In the genomic region with DNA sequence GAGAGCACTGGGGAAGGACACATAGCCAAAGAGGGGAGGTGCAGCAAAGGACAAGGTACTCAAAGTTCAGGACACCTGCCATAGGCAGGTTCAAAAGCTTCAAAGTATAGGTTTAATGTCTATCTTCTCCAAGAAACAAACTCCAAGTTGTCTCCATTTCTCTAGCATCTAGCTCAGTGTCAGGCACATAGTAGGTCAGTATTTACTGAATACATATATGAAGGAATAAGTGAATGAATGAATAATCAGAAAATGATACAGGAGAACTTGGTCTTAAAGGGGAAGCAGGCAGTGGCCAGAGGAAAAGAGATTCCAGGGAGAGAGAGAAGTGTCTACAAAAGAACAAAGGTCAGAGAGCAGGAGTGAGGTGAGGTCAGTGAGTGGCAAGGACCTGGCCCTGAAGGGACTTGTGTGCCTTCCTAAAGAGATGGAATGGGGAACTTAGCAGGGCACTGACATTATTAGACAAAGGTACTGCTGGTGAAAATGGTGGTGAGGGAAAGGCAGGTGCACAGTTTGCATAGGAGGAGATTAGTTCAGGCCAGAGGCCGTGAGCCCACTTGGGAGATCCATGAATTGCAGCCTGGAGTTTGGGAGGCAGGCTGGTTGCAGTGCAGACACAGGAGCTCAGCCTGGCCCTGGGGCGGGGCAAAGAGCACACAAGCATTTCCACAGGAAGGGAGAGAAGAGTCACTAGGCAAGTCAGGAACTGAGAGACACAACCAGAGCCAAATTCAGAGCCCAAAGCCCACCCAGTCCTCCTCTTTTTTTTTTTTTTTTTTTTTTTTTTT, we compare ENCODE assay signal across 8 cellular contexts. TPM values are rescaled to one million over a fixed set of nuclear protein-coding genes. Genes with fewer than 3 reads are reported as not detected.
DNase-seq lines count a peak whose midpoint lies in the region; ATAC-seq, FAIRE-seq and TF ChIP-seq lines count a peak whose summit lies in the region.

No MANE protein-coding gene starts in this region.

- peak overlapping the region; percentile 7 to 58 for H3K4me3 Mint-ChIP-seq in activated T-cell treated with anti-CD3 and anti-CD28 coated beads, Interleukin-2, amount 50 U/mL, for 72 hours
- peak overlapping the region; percentile 73 for H3K4me3 Mint-ChIP-seq in activated naive CD8-positive, alpha-beta T cell
- H3K4me3 Mint-ChIP-seq in type B pancreatic cell, result peak overlapping the region; percentile 6

- H3K9ac ChIP-seq in keratinocyte (ENCODE audit: control insufficient read depth, extremely low read depth, insufficient read depth, low read length), result peak overlapping the region; percentile 45

- no peaks in the 10 kb centered on the region for H3K27me3 ChIP-seq in keratinocyte (ENCODE audit: control insufficient read depth, extremely low read depth, insufficient read depth, low read length)

- H3K4me1 Mint-ChIP-seq in activated T-cell treated with anti-CD3 and anti-CD28 coated beads, Interleukin-2, amount 50 U/mL, for 72 hours (ENCODE audit: low read depth), result peaks cover 97% of the 10 kb centered on the region
- peaks cover 94% of the 10 kb centered on the region for H3K4me1 Mint-ChIP-seq in activated naive CD8-positive, alpha-beta T cell (ENCODE audit: low read depth)
- H3K4me1 Mint-ChIP-seq in type B pancreatic cell (ENCODE audit: unreplicated experiment), result peaks cover 29% of the 10 kb centered on the region

- H3K27me3 Mint-ChIP-seq in activated T-cell treated with anti-CD3 and anti-CD28 coated beads, Interleukin-2, amount 50 U/mL, for 72 hours (ENCODE audit: low read depth), result no peaks in the 10 kb centered on the region
- no peaks in the 10 kb centered on the region for H3K27me3 Mint-ChIP-seq in activated naive CD8-positive, alpha-beta T cell
- no peaks in the 10 kb centered on the region for H3K27me3 Mint-ChIP-seq in type B pancreatic cell

- peak overlapping the region; percentile 80 for H3K27ac Mint-ChIP-seq in activated T-cell treated with anti-CD3 and anti-CD28 coated beads, Interleukin-2, amount 50 U/mL, for 72 hours
- H3K27ac Mint-ChIP-seq in activated naive CD8-positive, alpha-beta T cell, result peak overlapping the region; percentile 98
- H3K27ac Mint-ChIP-seq in type B pancreatic cell, result peak overlapping the region; percentile 29

- H3K9me3 ChIP-seq in keratinocyte (ENCODE audit: control insufficient read depth, low read depth, low read length), result no peaks in the 10 kb centered on the region

- no peaks in the 10 kb centered on the region for H4K20me1 ChIP-seq in keratinocyte (ENCODE audit: control insufficient read depth, extremely low read depth, insufficient read depth, low read length)

- H3K4me1 ChIP-seq in keratinocyte (ENCODE audit: control insufficient read depth, extremely low read depth, insufficient read depth, low read length), result peaks cover 26% of the 10 kb centered on the region

- H3K4me3 ChIP-seq in keratinocyte (ENCODE audit: control insufficient read depth in 2 of 3, extremely low read depth in 1 of 3, insufficient read depth in 2 of 3, low read depth in 1 of 3, low read length in 3 of 3), result no peak overlapping the region

- FAIRE-seq in keratinocyte (lab: Jason Lieb, UNC) (no peak), HTR-8/SVneo (lab: Jason Lieb, UNC) (no peak)

- H3K79me2 ChIP-seq in keratinocyte (ENCODE audit: control insufficient read depth, insufficient read depth, low read length), result peaks cover 46% of the 10 kb centered on the region

- peaks cover 0 to 11% of the 10 kb centered on the region in 2 donors for H3K36me3 Mint-ChIP-seq in activated T-cell treated with anti-CD3 and anti-CD28 coated beads, Interleukin-2, amount 50 U/mL, for 72 hours (ENCODE audit: insufficient read depth in 2 of 2)
- H3K36me3 Mint-ChIP-seq in activated naive CD8-positive, alpha-beta T cell, result peaks cover 8% of the 10 kb centered on the region
- H3K36me3 Mint-ChIP-seq in type B pancreatic cell, result no peaks in the 10 kb centered on the region

- dilution Hi-C loops in keratinocyte (cut with MboI; ENCODE audit: extremely low pct_ligation_motif_present, low sequenced_read_pairs), result no loop called here

- peaks cover 4 to 8% of the 10 kb centered on the region in 2 experiments for H3K36me3 ChIP-seq in keratinocyte (ENCODE audit: control insufficient read depth in 2 of 2, extremely low read depth in 1 of 2, insufficient read depth in 2 of 2, low read length in 2 of 2)

- DNase-seq in activated T-cell treated with anti-CD3 and anti-CD28 coated beads, Interleukin-2, amount 50 U/mL, for 72 hours, result no peak
- DNase-seq in activated T-cell treated with anti-CD3 and anti-CD28 coated beads, Interleukin-2, amount 50 U/mL, for 1 hour, result no peak
- no peak for DNase-seq in keratinocyte (ENCODE audit: low read depth, low spot score)
- no peak for DNase-seq in type B pancreatic cell (ENCODE audit: extremely low spot score, unreplicated experiment)
- DNase-seq in HTR-8/SVneo (ENCODE audit: insufficient read length, low spot score), result no peak

- no peak overlapping the region for H2AFZ ChIP-seq in keratinocyte (ENCODE audit: control insufficient read depth, low read length)

- peak overlapping the region; percentile 82 for H3K27ac ChIP-seq in keratinocyte (ENCODE audit: control insufficient read depth, insufficient read depth, low read length)

- H3K9me3 Mint-ChIP-seq in activated T-cell treated with anti-CD3 and anti-CD28 coated beads, Interleukin-2, amount 50 U/mL, for 72 hours, result no peaks in the 10 kb centered on the region
- H3K9me3 Mint-ChIP-seq in activated naive CD8-positive, alpha-beta T cell (ENCODE audit: low read depth), result no peaks in the 10 kb centered on the region
- H3K9me3 Mint-ChIP-seq in type B pancreatic cell, result no peaks in the 10 kb centered on the region

- H3K9me1 ChIP-seq in keratinocyte (ENCODE audit: control insufficient read depth, extremely low read depth, insufficient read depth, low read length), result peaks cover 5% of the 10 kb centered on the region

- peak in 1 of 2 donors; percentile 17 for ATAC-seq in activated T-cell treated with anti-CD3 and anti-CD28 coated beads, Interleukin-2, amount 50 U/mL, for 72 hours (replicated peaks in 1 of 2)
- ATAC-seq in HG03025 (IDR thresholded peaks at IDR 0.05; ENCODE audit: low FRiP score, unreplicated experiment) (no peak), HG02884 (IDR thresholded peaks at IDR 0.05; ENCODE audit: unreplicated experiment) (no peak)

- H3K4me2 ChIP-seq in keratinocyte (ENCODE audit: control insufficient read depth, extremely low read depth, insufficient read depth, low read depth, low read length), result peak overlapping the region; percentile 53

- TF ChIP-seq CTCF in keratinocyte (optimal IDR thresholded peaks at IDR 0.05 in 1 of 3, IDR thresholded peaks at IDR 0.05 in 1 of 3, conservative IDR thresholded peaks at IDR 0.05 in 1 of 3; ENCODE audit: extremely low read depth in 1 of 3, insufficient read depth in 2 of 3, low read length in 3 of 3) (no peak), type B pancreatic cell (conservative IDR thresholded peaks at IDR 0.05) (no peak)

RNA-seq across cellular contexts. Expression of a gene that starts 21.4 kb away (rescaled TPM):
- total RNA-seq in activated T-cell treated with anti-CD3 and anti-CD28 coated beads, Interleukin-2, amount 50 U/mL, for 72 hours, result 10 to 100 TPM; 67.8 to 75.0 TPM
- polyA plus RNA-seq in keratinocyte, result 17.7 to 27.0 TPM (median 26.1 TPM) in 3 replicates
- polyA plus RNA-seq in keratinocyte (2011; ENCODE audit: low read depth), result 10.8 TPM
- 11.9 and 13.8 TPM in 2 replicates for polyA plus RNA-seq in keratinocyte (2011; cell fraction: cytosol; rRNA removed)
- 56.7 and 64.2 TPM in 2 replicates for polyA plus RNA-seq in keratinocyte (2011; cell fraction: nucleus; rRNA removed)
- 13.9 and 16.2 TPM in 2 replicates for polyA plus RNA-seq in keratinocyte (2012; ENCODE audit: low replicate concordance)
- polyA minus RNA-seq in keratinocyte, result 29.3 to 31.1 TPM (median 30.8 TPM) in 3 replicates
- 14.4 TPM for polyA minus RNA-seq in keratinocyte (2011; cell fraction: cytosol; rRNA and poly(A)+ RNA removed)
- 26.8 and 43.9 TPM in 2 replicates for polyA minus RNA-seq in keratinocyte (2011; cell fraction: nucleus; rRNA and poly(A)+ RNA removed)
- total RNA-seq in type B pancreatic cell (ENCODE audit: low replicate concordance), result 17.4 and 22.1 TPM in 2 replicates

RNA-seq across cellular contexts. Expression of a gene that starts 36.2 kb away (rescaled TPM):
- not detected for total RNA-seq in activated T-cell treated with anti-CD3 and anti-CD28 coated beads, Interleukin-2, amount 50 U/mL, for 72 hours
- not detected in 3 replicates for polyA plus RNA-seq in keratinocyte
- not detected for polyA plus RNA-seq in keratinocyte (2011; ENCODE audit: low read depth)
- polyA plus RNA-seq in keratinocyte (2011; cell fraction: cytosol; rRNA removed), result not detected in 2 replicates
- not detected in 2 replicates for polyA plus RNA-seq in keratinocyte (2011; cell fraction: nucleus; rRNA removed)
- polyA plus RNA-seq in keratinocyte (2012; ENCODE audit: low replicate concordance), result 0.07 TPM in 2 replicates
- not detected in 3 replicates for polyA minus RNA-seq in keratinocyte
- polyA minus RNA-seq in keratinocyte (2011; cell fraction: cytosol; rRNA and poly(A)+ RNA removed), result not detected
- polyA minus RNA-seq in keratinocyte (2011; cell fraction: nucleus; rRNA and poly(A)+ RNA removed), result not detected in 2 replicates
- not detected in 2 replicates for total RNA-seq in type B pancreatic cell (ENCODE audit: low replicate concordance)

Comparison
In these comparisons a context has a peak if more than half of its experiments do, and no peak if none do; other contexts are left out.
1. H3K27ac Mint-ChIP-seq: peak in every context shown above with its lines; median percentile 98 in activated naive CD8-positive, alpha-beta T cell; 80 in activated T-cell treated with anti-CD3 and anti-CD28 coated beads, Interleukin-2, amount 50 U/mL, for 72 hours; 29 in type B pancreatic cell.
2. H3K4me3 Mint-ChIP-seq: peak in every context shown above with its lines; median percentile 73 in activated naive CD8-positive, alpha-beta T cell; 32 in activated T-cell treated with anti-CD3 and anti-CD28 coated beads, Interleukin-2, amount 50 U/mL, for 72 hours; 6 in type B pancreatic cell.